Comparison of ENCODE assay signal across 8 cellular contexts in genomic region chr20:64064145-64064698, GRCh38. TPM values are rescaled to one million over a fixed set of nuclear protein-coding genes. Genes with fewer than 3 reads are reported as not detected.
DNase-seq lines count a peak whose midpoint lies in the region; ATAC-seq, FAIRE-seq and TF ChIP-seq lines count a peak whose summit lies in the region.

No MANE protein-coding gene starts in this region.

- no peak overlapping the region for H2AFZ ChIP-seq in H1 (ENCODE audit: low read length)

- no peak overlapping the region for H2AK5ac ChIP-seq in H1 (ENCODE audit: low read depth, low read length)

- CTCF ChIA-PET in H1 (lab: Charles Lee; ENCODE audit: partially characterized antibody): interaction anchor here (0.7 to 1.6 kb wide), 5 partner anchors 10 to 89 kb away, joined by 3 to 5 read pairs (median 4); no protein-coding TSS in a partner anchor

- ATAC-seq in omental fat pad (ENCODE audit: low FRiP score): peak; percentile 26

- no peak overlapping the region for H3K9ac ChIP-seq in H1 (replicated peaks in 1 of 4; ENCODE audit: extremely low read depth in 1 of 4, low read depth in 3 of 4, low read length in 3 of 4)

- TF ChIP-seq RAD21 in H1 (IDR thresholded peaks at IDR 0.05 in 1 of 2, conservative IDR thresholded peaks at IDR 0.05 in 1 of 2; ENCODE audit: low read depth in 2 of 2, low read length in 2 of 2): no peak

- TF ChIP-seq EP300 in H1 (IDR thresholded peaks at IDR 0.05; ENCODE audit: borderline replicate concordance in 1 of 2, low read depth in 2 of 2, low read length in 2 of 2): no peak

- peak overlapping the region; percentile 29; the same call in 1 of the 2 replicates for H2BK15ac ChIP-seq in H1 (ENCODE audit: low read length)

- H2BK5ac ChIP-seq in H1 (ENCODE audit: low read depth, low read length): no peak overlapping the region; the same call in 1 of the 2 replicates

- no peak overlapping the region for H2BK20ac ChIP-seq in H1 (ENCODE audit: low read length)

- no peak overlapping the region for H2BK12ac ChIP-seq in H1 (ENCODE audit: low read depth, low read length)

- H3K4me1 ChIP-seq in H1 (replicated peaks in 1 of 4; ENCODE audit: control insufficient read depth in 3 of 4, insufficient read depth in 4 of 4, low read length in 3 of 4): peaks cover 3 to 15% (median 9%) of the 10 kb centered on the region in 4 experiments

- no peaks in the 10 kb centered on the region for H3K79me1 ChIP-seq in H1 (ENCODE audit: low read depth, low read length)

- H3K9me3 ChIP-seq in H1 (ENCODE audit: insufficient read depth in 2 of 2, low read depth in 1 of 2, low read length in 1 of 2): no peaks in the 10 kb centered on the region

- no peak overlapping the region for H4K5ac ChIP-seq in H1 (ENCODE audit: insufficient read length, low read depth, low read length)

- in situ Hi-C loops in Caki2 (cut with HindIII; ENCODE audit: low pct_unique_long_range_greater_than_20kb, low sequenced_read_pairs): no loop called here

- no peak overlapping the region for H3K56ac ChIP-seq in H1 (replicated peaks; ENCODE audit: insufficient read length, low read depth, low read length)

- FAIRE-seq in H1 (lab: Jason Lieb, UNC): no peak

- H3K36me3 ChIP-seq in H1 (ENCODE audit: control insufficient read depth in 2 of 4, insufficient read depth in 4 of 4, low read length in 3 of 4): no peaks in the 10 kb centered on the region

- no peak for TF ChIP-seq CTCF in H1 (IDR thresholded peaks at IDR 0.05; ENCODE audit: control extremely low read depth in 1 of 3, insufficient read depth in 1 of 3, low read depth in 1 of 3, low read length in 3 of 3)
- TF ChIP-seq CTCF in omental fat pad (IDR thresholded peaks at IDR 0.05): no peak

- H3K4me2 ChIP-seq in H1 (ENCODE audit: insufficient read depth in 1 of 2, low read depth in 2 of 2, low read length in 2 of 2): peak overlapping the region; percentile 60 to 83

- TF ChIP-seq POLR2A in H1 (IDR thresholded peaks at IDR 0.05; ENCODE audit: control extremely low read depth in 1 of 2, low read depth in 2 of 2, low read length in 2 of 2): no peak

- DNase-seq in Caki2 (ENCODE audit: low read depth) (peak; percentile 62), NCI-H226 (peak; percentile 56), H1 (ENCODE audit: low read depth in 1 of 2, low spot score in 2 of 2) (no peak), omental fat pad (ENCODE audit: low spot score) (no peak), SHP77 (lab: John Stamatoyannopoulos, UW) (no peak), NCI-H2107 treated with DMSO at 0.1 percent for 48 hours (lab: John Stamatoyannopoulos, UW; ENCODE audit: unreplicated experiment) (no peak), pons (ENCODE audit: low spot score) (no peak), foreskin melanocyte (no peak)

- H3K27me3 ChIP-seq in H1 (replicated peaks in 1 of 4; ENCODE audit: control insufficient read depth in 3 of 4, extremely low read depth in 1 of 4, insufficient read depth in 3 of 4, low read length in 3 of 4): no peaks in the 10 kb centered on the region; a peak in 2 of 7 replicates

- no peaks in the 10 kb centered on the region for H3K79me2 ChIP-seq in H1 (ENCODE audit: control insufficient read depth in 1 of 2, insufficient read depth in 2 of 2, low read length in 2 of 2)

- H2BK120ac ChIP-seq in H1 (replicated peaks; ENCODE audit: low read depth, low read length): no peak overlapping the region

- no peak overlapping the region for H3K23ac ChIP-seq in H1 (ENCODE audit: insufficient read length)

- WGBS in H1 (ENCODE audit: extremely low coverage in 1 of 2, insufficient coverage in 1 of 2, insufficient read length in 1 of 2, insufficient replicate concordance in 2 of 2, low coverage in 1 of 2, low lambda C conversion rate in 2 of 2, missing lambda C conversion rate in 1 of 2), 2 experiments: 71% methylated on average over 12 of the region's 12 CpGs; no CpG with 5 or more reads in 1 of the 2 experiments

- no peak overlapping the region for H4K8ac ChIP-seq in H1 (ENCODE audit: extremely low read depth, insufficient read depth, low read length)

- peaks cover 2 to 6% of the 10 kb centered on the region in 2 experiments for H4K20me1 ChIP-seq in H1 (replicated peaks in 1 of 2; ENCODE audit: control insufficient read depth in 1 of 2, insufficient read depth in 2 of 2, low read length in 2 of 2)

- H3K23me2 ChIP-seq in H1 (ENCODE audit: low read depth, low read length): peaks cover 2% of the 10 kb centered on the region; the same call in 1 of the 2 replicates

- no peak overlapping the region for H3K4ac ChIP-seq in H1 (replicated peaks; ENCODE audit: insufficient read length, low read depth, low read length)

- H3K4me3 ChIP-seq in H1 (ENCODE audit: extremely low read depth in 1 of 4, insufficient read depth in 2 of 4, low read depth in 3 of 4, low read length in 4 of 4): peak overlapping the region; percentile 66 to 81 (median 72); a peak in 6 of 8 replicates

- POLR2A ChIA-PET in H1 (lab: Charles Lee; ENCODE audit: partially characterized antibody): interaction anchor here (4.5 kb wide), 1 partner anchor 14 kb away, joined by 27 read pairs; the partner anchor contains the start of genes OPRL1 and RGS19

- no peak overlapping the region for H3K18ac ChIP-seq in H1 (ENCODE audit: extremely low read depth, low read length)

- H3K14ac ChIP-seq in H1 (ENCODE audit: insufficient read length): no peak overlapping the region

- no peak overlapping the region for H4K91ac ChIP-seq in H1 (replicated peaks; ENCODE audit: insufficient read length, low read length)

- no peak overlapping the region for H3K27ac ChIP-seq in H1 (ENCODE audit: low read depth, low read length)

RNA-seq across cellular contexts. Expression of gene TCEA2, which starts 1.2 kb away (rescaled TPM):
- total RNA-seq in Caki2 (2014; rRNA removed; shearing (Covaris generic); ENCODE audit: low replicate concordance): 62.0 and 90.0 TPM in 2 replicates
- 41.4 and 46.3 TPM in 2 replicates for total RNA-seq in H1 (2021; fragmentation: NEBNext Ultra II Directional; extraction: Animal tissue kit (Norgen Biotek cat#: 25700))
- 42.3 and 66.0 TPM in 2 replicates for polyA plus RNA-seq in H1 (2011; rRNA removed)
- 52.5 TPM for polyA plus RNA-seq in H1 (2011; cell fraction: cytosol; rRNA removed)
- polyA plus RNA-seq in H1 (2011; cell fraction: nucleus; rRNA removed): 118 TPM
- polyA plus RNA-seq in H1 (2012, experiment 1 of 2): 34.2 to 60.1 TPM (median 48.8 TPM) in 4 replicates
- polyA plus RNA-seq in H1 (2012, experiment 2 of 2): 35.4 TPM
- 55.3 TPM for polyA plus RNA-seq in H1 (2013, experiment 1 of 2)
- 51.7 TPM for polyA plus RNA-seq in H1 (2013, experiment 2 of 2)
- 9.5 and 12.8 TPM in 2 replicates for polyA minus RNA-seq in H1 (2011; rRNA and poly(A)+ RNA removed)
- polyA minus RNA-seq in H1 (2011; cell fraction: cytosol; rRNA and poly(A)+ RNA removed): 14.2 TPM
- polyA minus RNA-seq in H1 (2011; cell fraction: nucleus; rRNA and poly(A)+ RNA removed): 35.6 TPM
- 10 to 100 TPM; 20.5 to 34.8 (median 23.4) TPM for total RNA-seq in omental fat pad

RNA-seq across cellular contexts. Expression of gene SOX18, which starts 14.8 kb away (rescaled TPM):
- 0.37 TPM in 1 of 2 replicates, not detected in the other for total RNA-seq in Caki2 (2014; rRNA removed; shearing (Covaris generic); ENCODE audit: low replicate concordance)
- total RNA-seq in H1 (2021; fragmentation: NEBNext Ultra II Directional; extraction: Animal tissue kit (Norgen Biotek cat#: 25700)): 0.23 TPM in 1 of 2 replicates, not detected in the other
- polyA plus RNA-seq in H1 (2011; rRNA removed): 0.08 and 0.09 TPM in 2 replicates
- not detected for polyA plus RNA-seq in H1 (2011; cell fraction: cytosol; rRNA removed)
- polyA plus RNA-seq in H1 (2011; cell fraction: nucleus; rRNA removed): 0.13 TPM
- polyA plus RNA-seq in H1 (2012, experiment 1 of 2): 0.14 to 0.16 TPM in 2 of 4 replicates, not detected in the others
- 0.22 TPM for polyA plus RNA-seq in H1 (2012, experiment 2 of 2)
- polyA plus RNA-seq in H1 (2013, experiment 1 of 2): 0.34 TPM
- polyA plus RNA-seq in H1 (2013, experiment 2 of 2): 0.39 TPM
- polyA minus RNA-seq in H1 (2011; rRNA and poly(A)+ RNA removed): not detected in 2 replicates
- not detected for polyA minus RNA-seq in H1 (2011; cell fraction: cytosol; rRNA and poly(A)+ RNA removed)
- polyA minus RNA-seq in H1 (2011; cell fraction: nucleus; rRNA and poly(A)+ RNA removed): 0.30 TPM
- total RNA-seq in omental fat pad: 10 to 100 TPM in 1 of 4 donors, 1 to 10 TPM in 3; 2.9 to 16.7 (median 7.7) TPM

RNA-seq across cellular contexts. Expression of gene RGS19, which starts 15.1 kb away (rescaled TPM):
- 35.7 and 47.6 TPM in 2 replicates for total RNA-seq in Caki2 (2014; rRNA removed; shearing (Covaris generic); ENCODE audit: low replicate concordance)
- total RNA-seq in H1 (2021; fragmentation: NEBNext Ultra II Directional; extraction: Animal tissue kit (Norgen Biotek cat#: 25700)): 12.7 and 13.1 TPM in 2 replicates
- 16.8 and 21.9 TPM in 2 replicates for polyA plus RNA-seq in H1 (2011; rRNA removed)
- 14.6 TPM for polyA plus RNA-seq in H1 (2011; cell fraction: cytosol; rRNA removed)
- 18.9 TPM for polyA plus RNA-seq in H1 (2011; cell fraction: nucleus; rRNA removed)
- 9.5 to 12.1 TPM (median 10.6 TPM) in 4 replicates for polyA plus RNA-seq in H1 (2012, experiment 1 of 2)
- 8.8 TPM for polyA plus RNA-seq in H1 (2012, experiment 2 of 2)
- polyA plus RNA-seq in H1 (2013, experiment 1 of 2): 9.0 TPM
- 8.9 TPM for polyA plus RNA-seq in H1 (2013, experiment 2 of 2)
- polyA minus RNA-seq in H1 (2011; rRNA and poly(A)+ RNA removed): 4.3 and 4.8 TPM in 2 replicates
- 8.7 TPM for polyA minus RNA-seq in H1 (2011; cell fraction: cytosol; rRNA and poly(A)+ RNA removed)
- 6.3 TPM for polyA minus RNA-seq in H1 (2011; cell fraction: nucleus; rRNA and poly(A)+ RNA removed)
- total RNA-seq in omental fat pad: 10 to 100 TPM; 14.0 to 45.1 (median 29.3) TPM

RNA-seq across cellular contexts. Expression of gene OPRL1, which starts 15.7 kb away (rescaled TPM):
- 0.38 and 0.84 TPM in 2 replicates for total RNA-seq in Caki2 (2014; rRNA removed; shearing (Covaris generic); ENCODE audit: low replicate concordance)
- total RNA-seq in H1 (2021; fragmentation: NEBNext Ultra II Directional; extraction: Animal tissue kit (Norgen Biotek cat#: 25700)): 0.52 and 0.63 TPM in 2 replicates
- 0.98 and 2.0 TPM in 2 replicates for polyA plus RNA-seq in H1 (2011; rRNA removed)
- polyA plus RNA-seq in H1 (2011; cell fraction: cytosol; rRNA removed): 1.3 TPM
- 2.1 TPM for polyA plus RNA-seq in H1 (2011; cell fraction: nucleus; rRNA removed)
- 0.52 to 1.4 TPM (median 1.1 TPM) in 4 replicates for polyA plus RNA-seq in H1 (2012, experiment 1 of 2)
- polyA plus RNA-seq in H1 (2012, experiment 2 of 2): 0.81 TPM
- 0.39 TPM for polyA plus RNA-seq in H1 (2013, experiment 1 of 2)
- polyA plus RNA-seq in H1 (2013, experiment 2 of 2): 0.46 TPM
- polyA minus RNA-seq in H1 (2011; rRNA and poly(A)+ RNA removed): 1.2 and 1.4 TPM in 2 replicates
- polyA minus RNA-seq in H1 (2011; cell fraction: cytosol; rRNA and poly(A)+ RNA removed): 1.4 TPM
- polyA minus RNA-seq in H1 (2011; cell fraction: nucleus; rRNA and poly(A)+ RNA removed): 0.50 TPM
- total RNA-seq in omental fat pad: 1 to 10 TPM in 3 of 4 donors, under 1 TPM in 1; 0.96 to 4.4 (median 1.4) TPM

RNA-seq across cellular contexts. Expression of gene LKAAEAR1, which starts 20.0 kb away (rescaled TPM):
- total RNA-seq in Caki2 (2014; rRNA removed; shearing (Covaris generic); ENCODE audit: low replicate concordance): 14.4 and 25.2 TPM in 2 replicates
- 0.41 and 0.52 TPM in 2 replicates for total RNA-seq in H1 (2021; fragmentation: NEBNext Ultra II Directional; extraction: Animal tissue kit (Norgen Biotek cat#: 25700))
- polyA plus RNA-seq in H1 (2011; rRNA removed): 0.53 and 0.91 TPM in 2 replicates
- 0.65 TPM for polyA plus RNA-seq in H1 (2011; cell fraction: cytosol; rRNA removed)
- 0.34 TPM for polyA plus RNA-seq in H1 (2011; cell fraction: nucleus; rRNA removed)
- polyA plus RNA-seq in H1 (2012, experiment 1 of 2): 0.24 TPM in 1 of 4 replicates, not detected in the others
- polyA plus RNA-seq in H1 (2012, experiment 2 of 2): not detected
- polyA plus RNA-seq in H1 (2013, experiment 1 of 2): 0.20 TPM
- 0.28 TPM for polyA plus RNA-seq in H1 (2013, experiment 2 of 2)
- polyA minus RNA-seq in H1 (2011; rRNA and poly(A)+ RNA removed): not detected in 2 replicates
- polyA minus RNA-seq in H1 (2011; cell fraction: cytosol; rRNA and poly(A)+ RNA removed): not detected
- polyA minus RNA-seq in H1 (2011; cell fraction: nucleus; rRNA and poly(A)+ RNA removed): not detected
- total RNA-seq in omental fat pad: under 1 TPM in 1 of 4 donors, not detected in 3; 0.65 TPM

Comparison
In these comparisons a context has a peak if more than half of its experiments do, and no peak if none do; other contexts are left out.
1. DNase-seq: peak in Caki2 (single experiment) and NCI-H226 (single experiment); none in H1 (0 of 2), omental fat pad (single experiment), SHP77 (0 of 2), NCI-H2107 treated with DMSO at 0.1 percent for 48 hours (single experiment), pons (single experiment) and foreskin melanocyte (single experiment).